ENCODE assay signal across 17 cellular contexts in genomic region chr7:99095698-99096097, GRCh38. TPM values are rescaled to one million over a fixed set of nuclear protein-coding genes. Genes with fewer than 3 reads are reported as not detected.
A peak's percentile ranks its signal among the peaks of the same experiment; 100 is the strongest.
DNase-seq lines count a peak whose midpoint lies in the region; ATAC-seq and TF ChIP-seq lines count a peak whose summit lies in the region.
"Had no signal": no experiment of that assay in that cellular context is flagged by ENCODE, and none has a peak within 500 bp of the region (broad histone marks: within the 10 kb centered on the region; RNA-seq: fewer than 3 reads in every experiment).

No MANE protein-coding gene starts in this region.

- no peak overlapping the region for H3K14ac ChIP-seq in mesenchymal stem cell (ENCODE audit: low read length in 2 of 2)

- ATAC-seq in GM21526 (IDR thresholded peaks at IDR 0.05; ENCODE audit: low FRiP score, unreplicated experiment), result no peak
- ATAC-seq in GM21528 (IDR thresholded peaks at IDR 0.05; ENCODE audit: low FRiP score, unreplicated experiment), result no peak
- ATAC-seq: naive thymus-derived CD8-positive, alpha-beta T cell had no signal

- H3K27ac ChIP-seq in angular gyrus (ENCODE audit: low read depth, low read length) (peak overlapping the region; percentile 27), esophagus squamous epithelium (peak overlapping the region; percentile 70 to 89 (median 84)), mesenchymal stem cell (ENCODE audit: low read length, poor library complexity, severe bottlenecking) (no peak overlapping the region), suprapubic skin (peak overlapping the region; percentile 66)

- no peak overlapping the region for H2BK120ac ChIP-seq in mesenchymal stem cell (ENCODE audit: low read depth, low read length)

- H4K8ac ChIP-seq in mesenchymal stem cell (ENCODE audit: low read length), result no peak overlapping the region

- H3K4me3 ChIP-seq in esophagus squamous epithelium, result peak overlapping the region in 2 of 4 donors; percentile 14 to 29
- no peak overlapping the region for H3K4me3 ChIP-seq in mesenchymal stem cell (ENCODE audit: insufficient read depth in 1 of 2, low read depth in 1 of 2, low read length in 2 of 2)
- no peak overlapping the region for H3K4me3 ChIP-seq in suprapubic skin
- no peak overlapping the region for H3K4me3 ChIP-seq in BE2C (ENCODE audit: low read depth, low read length)
- H3K4me3 ChIP-seq: HAP-1, skin epidermis had no signal

- peaks cover 13% of the 10 kb centered on the region for H3K79me1 ChIP-seq in mesenchymal stem cell (replicated peaks; ENCODE audit: low read length, poor library complexity, severe bottlenecking)

- TF ChIP-seq EP300 in suprapubic skin (IDR thresholded peaks at IDR 0.05), result no peak

- no peaks in the 10 kb centered on the region for H3K9me3 ChIP-seq in esophagus squamous epithelium
- H3K9me3 ChIP-seq in mesenchymal stem cell (ENCODE audit: control insufficient read depth, low read length), result no peaks in the 10 kb centered on the region
- no peaks in the 10 kb centered on the region for H3K9me3 ChIP-seq in suprapubic skin
- no peaks in the 10 kb centered on the region for H3K9me3 ChIP-seq in BE2C

- H3K4ac ChIP-seq in mesenchymal stem cell (ENCODE audit: low read depth in 1 of 2, low read length in 2 of 2), result no peak overlapping the region

- H3K23ac ChIP-seq in mesenchymal stem cell (ENCODE audit: low read length in 2 of 2), result no peak overlapping the region

- H2BK15ac ChIP-seq in mesenchymal stem cell (ENCODE audit: low read depth, poor library complexity, severe bottlenecking), result no peak overlapping the region

- H3K9ac ChIP-seq in mesenchymal stem cell (ENCODE audit: low read length), result no peak overlapping the region

- H2BK5ac ChIP-seq in mesenchymal stem cell (ENCODE audit: low read depth, low read length, poor library complexity, severe bottlenecking), result no peak overlapping the region

- H3K4me1 ChIP-seq in esophagus squamous epithelium, result peaks cover 11 to 96% (median 35%) of the 10 kb centered on the region in 3 donors
- peaks cover 5% of the 10 kb centered on the region for H3K4me1 ChIP-seq in mesenchymal stem cell (ENCODE audit: control insufficient read depth, insufficient read depth, low read depth, low read length)
- H3K4me1 ChIP-seq in suprapubic skin, result peaks cover 50% of the 10 kb centered on the region
- H3K4me1 ChIP-seq in BE2C, result no peaks in the 10 kb centered on the region

- WGBS in esophagus squamous epithelium, 2 donors, result 27 to 56% methylated on average over 2 to 3 of the region's 3 CpGs
- WGBS in mesenchymal stem cell, result 55% methylated on average over 2 of the region's 3 CpGs
- 75% methylated on average over 3 of the region's 3 CpGs for WGBS in suprapubic skin

- no peaks in the 10 kb centered on the region for H3K27me3 ChIP-seq in esophagus squamous epithelium
- H3K27me3 ChIP-seq in mesenchymal stem cell (ENCODE audit: control insufficient read depth in 1 of 2, insufficient read depth in 1 of 2, low read length in 2 of 2), result no peaks in the 10 kb centered on the region
- H3K27me3 ChIP-seq in suprapubic skin, result no peaks in the 10 kb centered on the region
- H3K27me3 ChIP-seq in BE2C, result no peaks in the 10 kb centered on the region

- intact Hi-C loops in esophagus squamous epithelium (cut with DNase I), result no loop called here

- H3K18ac ChIP-seq in mesenchymal stem cell (ENCODE audit: low read depth in 1 of 2, low read length in 2 of 2), result no peak overlapping the region

- H4K91ac ChIP-seq in mesenchymal stem cell (ENCODE audit: low read length), result no peak overlapping the region

- DNase-seq in esophagus squamous epithelium (lab: John Stamatoyannopoulos, UW), result no peak
- DNase-seq in mesenchymal stem cell, result peak; percentile 30
- no peak for DNase-seq in suprapubic skin (ENCODE audit: low spot score in 2 of 2)
- no peak for DNase-seq in BE2C
- DNase-seq in kidney glomerular epithelial cell (lab: John Stamatoyannopoulos, UW), result no peak
- DNase-seq: activated T-cell treated with anti-CD3 and anti-CD28 coated beads for 4 hours; islet precursor cell; Kasumi-1; naive thymus-derived CD8-positive, alpha-beta T cell; NCI-H187; NCI-H526 treated with DMSO at 0.1 percent for 48 hours; T-helper 1 cell had no signal

- H2AFZ ChIP-seq in mesenchymal stem cell (ENCODE audit: low read depth, low read length), result no peak overlapping the region

- no peaks in the 10 kb centered on the region for H3K36me3 ChIP-seq in esophagus squamous epithelium
- no peaks in the 10 kb centered on the region for H3K36me3 ChIP-seq in mesenchymal stem cell (ENCODE audit: control insufficient read depth in 1 of 2, insufficient read depth in 2 of 2, low read depth in 1 of 2, low read length in 2 of 2)
- no peaks in the 10 kb centered on the region for H3K36me3 ChIP-seq in suprapubic skin
- no peaks in the 10 kb centered on the region for H3K36me3 ChIP-seq in BE2C
- H3K36me3 ChIP-seq: HAP-1 had no signal

- no peak overlapping the region for H2AK5ac ChIP-seq in mesenchymal stem cell (ENCODE audit: low read length, severe bottlenecking)

- no peak overlapping the region for H2BK12ac ChIP-seq in mesenchymal stem cell (ENCODE audit: low read length in 2 of 2)

- no peak for TF ChIP-seq CTCF in esophagus squamous epithelium (IDR thresholded peaks at IDR 0.05)
- TF ChIP-seq CTCF in suprapubic skin (IDR thresholded peaks at IDR 0.05), result no peak
- TF ChIP-seq CTCF in BE2C (IDR thresholded peaks at IDR 0.05; ENCODE audit: low read depth, low read length), result no peak

- TF ChIP-seq POLR2A in esophagus squamous epithelium (IDR thresholded peaks at IDR 0.05), result no peak
- TF ChIP-seq POLR2A in suprapubic skin (IDR thresholded peaks at IDR 0.05), result no peak

- H3K4me2 ChIP-seq in mesenchymal stem cell (ENCODE audit: low read length, poor library complexity, severe bottlenecking), result no peak overlapping the region

RNA-seq across cellular contexts. Expression of gene SMURF1, which starts 48.2 kb away (rescaled TPM):
- total RNA-seq in esophagus squamous epithelium (10 to 100 TPM; 16.4 to 36.2 (median 24.6) TPM), suprapubic skin (10 to 100 TPM; 26.9 to 74.9 (median 30.2) TPM)
- 11.8 TPM for polyA plus RNA-seq in mesenchymal stem cell (2013, experiment 1 of 2)
- polyA plus RNA-seq in mesenchymal stem cell (2013, experiment 2 of 2), result 12.5 TPM
- polyA plus RNA-seq in BE2C (2012; ENCODE audit: insufficient read depth, insufficient read length, low read depth), result 6.3 TPM
